ENCODE assay signal across 16 cellular contexts in the genomic region with DNA sequence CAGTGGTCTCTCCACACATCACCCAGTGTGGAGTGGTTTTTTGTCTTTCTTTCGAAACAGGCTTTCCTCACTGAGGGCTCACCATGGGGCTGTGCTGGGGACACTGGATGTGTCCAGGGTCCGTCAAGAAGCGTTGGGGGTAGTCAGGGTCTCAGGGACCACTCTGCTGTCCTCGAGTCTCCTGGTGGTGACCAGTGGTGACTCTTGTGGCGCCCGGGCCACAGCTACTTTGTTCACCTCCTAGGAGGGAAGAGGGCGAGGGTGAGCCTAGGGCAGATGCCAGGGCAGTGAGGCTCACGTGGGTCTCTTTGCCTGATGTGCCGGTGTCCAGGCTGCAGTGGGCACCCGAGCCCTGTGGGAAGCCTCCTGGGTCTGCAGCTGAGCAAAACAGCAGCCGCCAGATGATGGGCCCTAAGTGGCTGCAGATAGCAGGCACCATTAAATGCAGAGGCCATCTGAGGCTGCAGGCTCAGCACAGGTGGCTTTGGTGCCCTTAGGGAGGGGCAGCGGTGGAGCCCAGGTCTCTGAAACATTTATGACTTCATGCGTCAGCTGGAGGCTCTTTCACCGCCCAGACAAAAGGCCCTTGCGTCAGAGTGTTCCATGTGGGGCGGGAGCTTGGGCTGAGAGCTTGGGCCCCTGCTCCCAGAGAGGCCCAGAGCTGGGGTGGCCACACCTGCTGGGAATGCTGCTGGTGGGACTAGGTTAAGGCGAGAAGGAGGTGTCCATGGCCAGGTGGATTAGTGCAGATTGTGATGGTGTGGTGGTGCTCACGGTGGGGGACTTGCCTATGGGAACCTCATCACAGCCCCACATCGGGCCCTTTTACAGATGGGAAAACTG. TPM values are rescaled to one million over a fixed set of nuclear protein-coding genes. Genes with fewer than 3 reads are reported as not detected.
A peak's percentile ranks its signal among the peaks of the same experiment; 100 is the strongest.
DNase-seq lines count a peak whose midpoint lies in the region; TF ChIP-seq lines count a peak whose summit lies in the region.
"Had no signal": no experiment of that assay in that cellular context is flagged by ENCODE, and none has a peak within 500 bp of the region (broad histone marks: within the 10 kb centered on the region; RNA-seq: fewer than 3 reads in every experiment).

No MANE protein-coding gene starts in this region.

- peak; percentile 22 for TF ChIP-seq CTCF in left ventricle myocardium inferior (IDR thresholded peaks at IDR 0.05; ENCODE audit: borderline replicate concordance)

- H3K36me3 ChIP-seq in left ventricle myocardium inferior: no peaks in the 10 kb centered on the region

- DNase-seq in MV-4-11 (lab: John Stamatoyannopoulos, UW) (peak; percentile 34), NCI-H774 (lab: John Stamatoyannopoulos, UW) (peak; percentile 87), left ventricle myocardium inferior (peak; percentile 49), retina (peak; percentile 51), NOMO-1 treated with DMSO at 0.1 percent for 48 hours (lab: John Stamatoyannopoulos, UW; ENCODE audit: unreplicated experiment) (no peak), NCI-H226 (no peak)
- no peak for DNase-seq in stimulated activated CD4-positive, alpha-beta T cell treated with anti-CD3 and anti-CD28 coated beads, Interleukin-4, amount 100 ng/mL, for 4 hours
- DNase-seq: activated CD4-positive, alpha-beta T cell treated with anti-CD3 and anti-CD28 coated beads, Interleukin-2, amount 10 ng/mL, durations not matched to agents 24 days and 14 days; activated naive CD4-positive, alpha-beta T cell treated with anti-CD3 and anti-CD28 coated beads for 36 hours; caudate nucleus; CD8-positive, alpha-beta memory T cell; NCI-H1048; nephron progenitor cell had no signal

- peaks cover 38% of the 10 kb centered on the region for H3K4me1 ChIP-seq in left ventricle myocardium inferior

- H3K27ac ChIP-seq in left ventricle myocardium inferior (replicated peaks): peak overlapping the region; percentile 66

- H3K27me3 ChIP-seq in left ventricle myocardium inferior (ENCODE audit: low read depth): peaks cover 12% of the 10 kb centered on the region

- H3K4me3 ChIP-seq in left ventricle myocardium inferior: no peak overlapping the region

- H3K9me3 ChIP-seq in left ventricle myocardium inferior (replicated peaks): peaks cover 3% of the 10 kb centered on the region

- intact Hi-C loops in left ventricle myocardium inferior (cut with micrococcal nuclease): no loop called here

RNA-seq across cellular contexts. Expression of a gene that starts 29.5 kb away (rescaled TPM):
- total RNA-seq in left ventricle myocardium inferior: 41.8 TPM
- total RNA-seq: HT1080 had no signal

RNA-seq across cellular contexts. Expression of a gene that starts 30.0 kb away (rescaled TPM):
- not detected for total RNA-seq in left ventricle myocardium inferior
- total RNA-seq: activated CD4-positive, alpha-beta T cell treated with anti-CD3 and anti-CD28 coated beads, Interleukin-2, amount 10 ng/mL, durations not matched to agents 24 days and 14 days; activated naive CD4-positive, alpha-beta T cell treated with anti-CD3 and anti-CD28 coated beads for 36 hours; CD8-positive, alpha-beta memory T cell; glomerular endothelial cell; temporal lobe had no signal

Comparison
In these comparisons a context has a peak if more than half of its experiments do, and no peak if none do; other contexts are left out.
1. DNase-seq: peak in MV-4-11 (single experiment), NCI-H774 (single experiment), left ventricle myocardium inferior (single experiment) and retina (single experiment); none in stimulated activated CD4-positive, alpha-beta T cell treated with anti-CD3 and anti-CD28 coated beads, Interleukin-4, amount 100 ng/mL, for 4 hours (0 of 2), NOMO-1 treated with DMSO at 0.1 percent for 48 hours (single experiment) and NCI-H226 (single experiment).